In genomic region chr9:6024035-6024554, GRCh38 we compare ENCODE assay signal across 1 cellular context.
TF ChIP-seq lines count a peak whose summit lies in the region.

No MANE protein-coding gene starts in this region.

TF ChIP-seq in GM23338, 12 proteins besides CTCF, POLR2A, EP300 and RAD21 (continued from another document):
- no peak for TF ChIP-seq ZNF462 (CRISPR knock-in tag; IDR thresholded peaks at IDR 0.05)
- TF ChIP-seq REST (IDR thresholded peaks at IDR 0.05; ENCODE audit: unreplicated experiment): no peak
- TF ChIP-seq POLR2AphosphoS5 (IDR thresholded peaks at IDR 0.05; ENCODE audit: low read depth): no peak
- TF ChIP-seq CREB1 (CRISPR knock-in tag; IDR thresholded peaks at IDR 0.05; ENCODE audit: low read depth): no peak
- no peak for TF ChIP-seq ETS1 (IDR thresholded peaks at IDR 0.05)
